1 cellular context compared by ENCODE assay signal in the genomic region with DNA sequence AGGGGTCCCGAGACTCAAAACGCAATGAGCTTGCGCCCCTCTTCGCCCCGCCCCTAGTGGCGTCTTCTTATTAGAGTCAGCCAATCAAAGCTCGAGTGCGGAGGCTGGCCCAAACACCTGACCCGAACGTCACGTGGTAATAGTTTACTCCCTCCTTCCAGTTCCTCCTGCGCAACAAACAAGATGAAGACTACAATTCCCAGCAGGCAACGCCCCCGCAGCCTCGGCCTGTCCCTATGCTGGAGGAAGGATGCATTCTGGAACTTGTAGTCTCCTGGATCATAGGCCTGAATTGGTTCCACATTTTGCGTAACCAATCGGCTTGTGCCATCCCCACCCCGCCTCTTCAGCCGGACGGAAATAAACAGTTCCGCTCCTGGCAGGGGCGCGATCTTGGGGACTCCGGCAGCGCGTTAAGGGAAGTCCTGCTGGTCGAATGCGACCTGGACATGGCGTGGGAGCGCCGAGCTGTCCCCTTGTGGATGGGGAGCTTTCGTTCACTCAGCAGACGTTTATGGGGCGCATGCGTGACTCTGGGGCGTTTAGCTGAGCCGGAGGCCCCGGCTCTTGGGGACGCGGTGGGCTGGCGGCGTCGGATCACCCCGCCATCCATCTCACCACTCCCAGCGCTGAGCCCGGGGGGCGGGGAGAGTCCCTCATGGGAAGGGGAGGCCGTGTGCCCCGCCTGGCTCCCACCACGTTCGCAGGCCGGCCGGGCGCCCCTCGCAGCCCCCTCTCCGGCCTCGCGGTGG.
TF ChIP-seq lines count a peak whose summit lies in the region.

A gene (minus strand): TSS at position 26 of the 752 bp plus-strand sequence. CDS start 38 bp downstream, outside the sequence.

TF ChIP-seq in K562, 482 proteins besides CTCF, POLR2A, EP300 and RAD21 (continued from another document and continues in another):
- TF ChIP-seq, protein P1, sequence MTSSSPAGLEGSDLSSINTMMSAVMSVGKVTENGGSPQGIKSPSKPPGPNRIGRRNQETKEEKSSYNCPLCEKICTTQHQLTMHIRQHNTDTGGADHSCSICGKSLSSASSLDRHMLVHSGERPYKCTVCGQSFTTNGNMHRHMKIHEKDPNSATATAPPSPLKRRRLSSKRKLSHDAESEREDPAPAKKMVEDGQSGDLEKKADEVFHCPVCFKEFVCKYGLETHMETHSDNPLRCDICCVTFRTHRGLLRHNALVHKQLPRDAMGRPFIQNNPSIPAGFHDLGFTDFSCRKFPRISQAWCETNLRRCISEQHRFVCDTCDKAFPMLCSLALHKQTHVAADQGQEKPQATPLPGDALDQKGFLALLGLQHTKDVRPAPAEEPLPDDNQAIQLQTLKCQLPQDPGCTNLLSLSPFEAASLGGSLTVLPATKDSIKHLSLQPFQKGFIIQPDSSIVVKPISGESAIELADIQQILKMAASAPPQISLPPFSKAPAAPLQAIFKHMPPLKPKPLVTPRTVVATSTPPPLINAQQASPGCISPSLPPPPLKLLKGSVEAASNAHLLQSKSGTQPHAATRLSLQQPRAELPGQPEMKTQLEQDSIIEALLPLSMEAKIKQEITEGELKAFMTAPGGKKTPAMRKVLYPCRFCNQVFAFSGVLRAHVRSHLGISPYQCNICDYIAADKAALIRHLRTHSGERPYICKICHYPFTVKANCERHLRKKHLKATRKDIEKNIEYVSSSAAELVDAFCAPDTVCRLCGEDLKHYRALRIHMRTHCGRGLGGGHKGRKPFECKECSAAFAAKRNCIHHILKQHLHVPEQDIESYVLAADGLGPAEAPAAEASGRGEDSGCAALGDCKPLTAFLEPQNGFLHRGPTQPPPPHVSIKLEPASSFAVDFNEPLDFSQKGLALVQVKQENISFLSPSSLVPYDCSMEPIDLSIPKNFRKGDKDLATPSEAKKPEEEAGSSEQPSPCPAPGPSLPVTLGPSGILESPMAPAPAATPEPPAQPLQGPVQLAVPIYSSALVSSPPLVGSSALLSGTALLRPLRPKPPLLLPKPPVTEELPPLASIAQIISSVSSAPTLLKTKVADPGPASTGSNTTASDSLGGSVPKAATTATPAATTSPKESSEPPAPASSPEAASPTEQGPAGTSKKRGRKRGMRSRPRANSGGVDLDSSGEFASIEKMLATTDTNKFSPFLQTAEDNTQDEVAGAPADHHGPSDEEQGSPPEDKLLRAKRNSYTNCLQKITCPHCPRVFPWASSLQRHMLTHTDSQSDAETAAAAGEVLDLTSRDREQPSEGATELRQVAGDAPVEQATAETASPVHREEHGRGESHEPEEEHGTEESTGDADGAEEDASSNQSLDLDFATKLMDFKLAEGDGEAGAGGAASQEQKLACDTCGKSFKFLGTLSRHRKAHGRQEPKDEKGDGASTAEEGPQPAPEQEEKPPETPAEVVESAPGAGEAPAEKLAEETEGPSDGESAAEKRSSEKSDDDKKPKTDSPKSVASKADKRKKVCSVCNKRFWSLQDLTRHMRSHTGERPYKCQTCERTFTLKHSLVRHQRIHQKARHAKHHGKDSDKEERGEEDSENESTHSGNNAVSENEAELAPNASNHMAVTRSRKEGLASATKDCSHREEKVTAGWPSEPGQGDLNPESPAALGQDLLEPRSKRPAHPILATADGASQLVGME (CRISPR knock-in tag; IDR thresholded peaks at IDR 0.05), result peak; percentile 85; the same call in 1 of the 2 replicates
- TF ChIP-seq, protein P2, sequence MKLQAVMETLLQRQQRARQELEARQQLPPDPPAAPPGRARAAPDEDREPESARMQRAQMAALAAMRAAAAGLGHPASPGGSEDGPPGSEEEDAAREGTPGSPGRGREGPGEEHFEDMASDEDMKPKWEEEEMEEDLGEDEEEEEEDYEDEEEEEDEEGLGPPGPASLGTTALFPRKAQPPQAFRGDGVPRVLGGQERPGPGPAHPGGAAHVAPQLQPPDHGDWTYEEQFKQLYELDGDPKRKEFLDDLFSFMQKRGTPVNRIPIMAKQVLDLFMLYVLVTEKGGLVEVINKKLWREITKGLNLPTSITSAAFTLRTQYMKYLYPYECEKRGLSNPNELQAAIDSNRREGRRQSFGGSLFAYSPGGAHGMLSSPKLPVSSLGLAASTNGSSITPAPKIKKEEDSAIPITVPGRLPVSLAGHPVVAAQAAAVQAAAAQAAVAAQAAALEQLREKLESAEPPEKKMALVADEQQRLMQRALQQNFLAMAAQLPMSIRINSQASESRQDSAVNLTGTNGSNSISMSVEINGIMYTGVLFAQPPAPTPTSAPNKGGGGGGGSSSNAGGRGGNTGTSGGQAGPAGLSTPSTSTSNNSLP (IDR thresholded peaks at IDR 0.05; ENCODE audit: borderline replicate concordance, low read depth, low read length), result no peak
- TF ChIP-seq ZNF586 (CRISPR knock-in tag; conservative IDR thresholded peaks at IDR 0.05), result no peak
- TF ChIP-seq RNF2 (IDR thresholded peaks at IDR 0.05), result 0 out of 2 replicates have a peak, but pooled peaks have one; percentile 23
- no peak for TF ChIP-seq NCOA2 (IDR thresholded peaks at IDR 0.05; ENCODE audit: partially characterized antibody in 2 of 2)
- TF ChIP-seq ZNF644 (tag; IDR thresholded peaks at IDR 0.05; ENCODE audit: low read depth), result peak; percentile 93; the same call in 1 of the 2 replicates
- no peak for TF ChIP-seq ZNF184 (CRISPR knock-in tag; IDR thresholded peaks at IDR 0.05)
- TF ChIP-seq, protein P3, sequence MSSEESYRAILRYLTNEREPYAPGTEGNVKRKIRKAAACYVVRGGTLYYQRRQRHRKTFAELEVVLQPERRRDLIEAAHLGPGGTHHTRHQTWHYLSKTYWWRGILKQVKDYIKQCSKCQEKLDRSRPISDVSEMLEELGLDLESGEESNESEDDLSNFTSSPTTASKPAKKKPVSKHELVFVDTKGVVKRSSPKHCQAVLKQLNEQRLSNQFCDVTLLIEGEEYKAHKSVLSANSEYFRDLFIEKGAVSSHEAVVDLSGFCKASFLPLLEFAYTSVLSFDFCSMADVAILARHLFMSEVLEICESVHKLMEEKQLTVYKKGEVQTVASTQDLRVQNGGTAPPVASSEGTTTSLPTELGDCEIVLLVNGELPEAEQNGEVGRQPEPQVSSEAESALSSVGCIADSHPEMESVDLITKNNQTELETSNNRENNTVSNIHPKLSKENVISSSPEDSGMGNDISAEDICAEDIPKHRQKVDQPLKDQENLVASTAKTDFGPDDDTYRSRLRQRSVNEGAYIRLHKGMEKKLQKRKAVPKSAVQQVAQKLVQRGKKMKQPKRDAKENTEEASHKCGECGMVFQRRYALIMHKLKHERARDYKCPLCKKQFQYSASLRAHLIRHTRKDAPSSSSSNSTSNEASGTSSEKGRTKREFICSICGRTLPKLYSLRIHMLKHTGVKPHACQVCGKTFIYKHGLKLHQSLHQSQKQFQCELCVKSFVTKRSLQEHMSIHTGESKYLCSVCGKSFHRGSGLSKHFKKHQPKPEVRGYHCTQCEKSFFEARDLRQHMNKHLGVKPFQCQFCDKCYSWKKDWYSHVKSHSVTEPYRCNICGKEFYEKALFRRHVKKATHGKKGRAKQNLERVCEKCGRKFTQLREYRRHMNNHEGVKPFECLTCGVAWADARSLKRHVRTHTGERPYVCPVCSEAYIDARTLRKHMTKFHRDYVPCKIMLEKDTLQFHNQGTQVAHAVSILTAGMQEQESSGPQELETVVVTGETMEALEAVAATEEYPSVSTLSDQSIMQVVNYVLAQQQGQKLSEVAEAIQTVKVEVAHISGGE (CRISPR knock-in tag; IDR thresholded peaks at IDR 0.05), result peak in 1 of 3 experiments; percentile 93; a peak in 2 of 6 replicates
- TF ChIP-seq RHOXF2B (CRISPR knock-in tag; conservative IDR thresholded peaks at IDR 0.05), result 0 out of 2 replicates have a peak, but pooled peaks have one; percentile 55
- TF ChIP-seq, protein P4, sequence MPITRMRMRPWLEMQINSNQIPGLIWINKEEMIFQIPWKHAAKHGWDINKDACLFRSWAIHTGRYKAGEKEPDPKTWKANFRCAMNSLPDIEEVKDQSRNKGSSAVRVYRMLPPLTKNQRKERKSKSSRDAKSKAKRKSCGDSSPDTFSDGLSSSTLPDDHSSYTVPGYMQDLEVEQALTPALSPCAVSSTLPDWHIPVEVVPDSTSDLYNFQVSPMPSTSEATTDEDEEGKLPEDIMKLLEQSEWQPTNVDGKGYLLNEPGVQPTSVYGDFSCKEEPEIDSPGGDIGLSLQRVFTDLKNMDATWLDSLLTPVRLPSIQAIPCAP (CRISPR knock-in tag; IDR thresholded peaks at IDR 0.05; ENCODE audit: borderline replicate concordance), result no peak
- no peak for TF ChIP-seq ZNF253 (CRISPR knock-in tag; conservative IDR thresholded peaks at IDR 0.05)
- peak; percentile 93; the same call in 1 of the 2 replicates for TF ChIP-seq ZNF197 (CRISPR knock-in tag; IDR thresholded peaks at IDR 0.05; ENCODE audit: low read depth)
- TF ChIP-seq SOX6 (IDR thresholded peaks at IDR 0.05), result peak; percentile 32; the same call in 1 of the 2 replicates
- TF ChIP-seq, protein P5, sequence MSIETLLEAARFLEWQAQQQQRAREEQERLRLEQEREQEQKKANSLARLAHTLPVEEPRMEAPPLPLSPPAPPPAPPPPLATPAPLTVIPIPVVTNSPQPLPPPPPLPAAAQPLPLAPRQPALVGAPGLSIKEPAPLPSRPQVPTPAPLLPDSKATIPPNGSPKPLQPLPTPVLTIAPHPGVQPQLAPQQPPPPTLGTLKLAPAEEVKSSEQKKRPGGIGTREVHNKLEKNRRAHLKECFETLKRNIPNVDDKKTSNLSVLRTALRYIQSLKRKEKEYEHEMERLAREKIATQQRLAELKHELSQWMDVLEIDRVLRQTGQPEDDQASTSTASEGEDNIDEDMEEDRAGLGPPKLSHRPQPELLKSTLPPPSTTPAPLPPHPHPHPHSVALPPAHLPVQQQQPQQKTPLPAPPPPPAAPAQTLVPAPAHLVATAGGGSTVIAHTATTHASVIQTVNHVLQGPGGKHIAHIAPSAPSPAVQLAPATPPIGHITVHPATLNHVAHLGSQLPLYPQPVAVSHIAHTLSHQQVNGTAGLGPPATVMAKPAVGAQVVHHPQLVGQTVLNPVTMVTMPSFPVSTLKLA (conservative IDR thresholded peaks at IDR 0.05), result peak; percentile 93 to 94
- TF ChIP-seq NFE2L1 (tag; IDR thresholded peaks at IDR 0.05; ENCODE audit: borderline replicate concordance, low read depth), result no peak
- no peak for TF ChIP-seq SRF (CRISPR knock-in tag; IDR thresholded peaks at IDR 0.05)
- TF ChIP-seq MXI1 (IDR thresholded peaks at IDR 0.05; ENCODE audit: low read depth, low read length), result no peak; the same call in 1 of the 2 replicates
- peak; percentile 91 for TF ChIP-seq POLR2AphosphoS5 (IDR thresholded peaks at IDR 0.05; ENCODE audit: control insufficient read depth, insufficient read depth, low read depth, low read length)
- no peak for TF ChIP-seq SLC30A9 (CRISPR knock-in tag; IDR thresholded peaks at IDR 0.05)
- peak; percentile 88 for TF ChIP-seq ZFX (CRISPR knock-in tag; IDR thresholded peaks at IDR 0.05)
- TF ChIP-seq HNRNPK (IDR thresholded peaks at IDR 0.05; ENCODE audit: low read depth, low read length, poor library complexity, severe bottlenecking), result no peak
- TF ChIP-seq, protein P6, sequence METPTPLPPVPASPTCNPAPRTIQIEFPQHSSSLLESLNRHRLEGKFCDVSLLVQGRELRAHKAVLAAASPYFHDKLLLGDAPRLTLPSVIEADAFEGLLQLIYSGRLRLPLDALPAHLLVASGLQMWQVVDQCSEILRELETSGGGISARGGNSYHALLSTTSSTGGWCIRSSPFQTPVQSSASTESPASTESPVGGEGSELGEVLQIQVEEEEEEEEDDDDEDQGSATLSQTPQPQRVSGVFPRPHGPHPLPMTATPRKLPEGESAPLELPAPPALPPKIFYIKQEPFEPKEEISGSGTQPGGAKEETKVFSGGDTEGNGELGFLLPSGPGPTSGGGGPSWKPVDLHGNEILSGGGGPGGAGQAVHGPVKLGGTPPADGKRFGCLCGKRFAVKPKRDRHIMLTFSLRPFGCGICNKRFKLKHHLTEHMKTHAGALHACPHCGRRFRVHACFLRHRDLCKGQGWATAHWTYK (CRISPR knock-in tag; IDR thresholded peaks at IDR 0.05), result peak; percentile 85
- TF ChIP-seq PHF20 (IDR thresholded peaks at IDR 0.05; ENCODE audit: partially characterized antibody), result peak; percentile 67
- no peak for TF ChIP-seq ZNF408 (CRISPR knock-in tag; IDR thresholded peaks at IDR 0.05; ENCODE audit: low read depth)
- TF ChIP-seq ZNF444 (CRISPR knock-in tag; IDR thresholded peaks at IDR 0.05), result no peak
- peak; percentile 26; the same call in 1 of the 2 replicates for TF ChIP-seq BHLHE40 (IDR thresholded peaks at IDR 0.05; ENCODE audit: low read length)
- TF ChIP-seq SIX5 (IDR thresholded peaks at IDR 0.05; ENCODE audit: borderline replicate concordance in 1 of 2, insufficient read depth in 1 of 2, low read depth in 1 of 2, low read length in 2 of 2), result peak; percentile 96 to 97
- no peak for TF ChIP-seq ZBTB8A (IDR thresholded peaks at IDR 0.05; ENCODE audit: partially characterized antibody)
- TF ChIP-seq NCOR1 (IDR thresholded peaks at IDR 0.05), result no peak; the same call in 1 of the 2 replicates
- TF ChIP-seq, protein P7, sequence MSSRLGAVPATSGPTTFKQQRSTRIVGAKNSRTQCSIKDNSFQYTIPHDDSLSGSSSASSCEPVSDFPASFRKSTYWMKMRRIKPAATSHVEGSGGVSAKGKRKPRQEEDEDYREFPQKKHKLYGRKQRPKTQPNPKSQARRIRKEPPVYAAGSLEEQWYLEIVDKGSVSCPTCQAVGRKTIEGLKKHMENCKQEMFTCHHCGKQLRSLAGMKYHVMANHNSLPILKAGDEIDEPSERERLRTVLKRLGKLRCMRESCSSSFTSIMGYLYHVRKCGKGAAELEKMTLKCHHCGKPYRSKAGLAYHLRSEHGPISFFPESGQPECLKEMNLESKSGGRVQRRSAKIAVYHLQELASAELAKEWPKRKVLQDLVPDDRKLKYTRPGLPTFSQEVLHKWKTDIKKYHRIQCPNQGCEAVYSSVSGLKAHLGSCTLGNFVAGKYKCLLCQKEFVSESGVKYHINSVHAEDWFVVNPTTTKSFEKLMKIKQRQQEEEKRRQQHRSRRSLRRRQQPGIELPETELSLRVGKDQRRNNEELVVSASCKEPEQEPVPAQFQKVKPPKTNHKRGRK (tag; IDR thresholded peaks at IDR 0.05), result no peak
- TF ChIP-seq CHD2 (IDR thresholded peaks at IDR 0.05; ENCODE audit: low read depth, low read length), result peak; percentile 47; the same call in 1 of the 2 replicates
- TF ChIP-seq TAF7 (tag; IDR thresholded peaks at IDR 0.05), result peak; percentile 60; the same call in 1 of the 2 replicates
- TF ChIP-seq SMAD1 (IDR thresholded peaks at IDR 0.05; ENCODE audit: low read depth, low read length, partially characterized antibody), result peak; percentile 86
- TF ChIP-seq BACH1 (tag; IDR thresholded peaks at IDR 0.05), result peak; percentile 84; the same call in 1 of the 2 replicates
- peak in 1 of 2 experiments; percentile 71; a peak in 2 of 4 replicates for TF ChIP-seq FOXA3 (CRISPR knock-in tag; conservative IDR thresholded peaks at IDR 0.05 in 1 of 2, IDR thresholded peaks at IDR 0.05 in 1 of 2)
- no peak for TF ChIP-seq ILK (tag; IDR thresholded peaks at IDR 0.05; ENCODE audit: borderline replicate concordance, low read depth)
- TF ChIP-seq MTA1 (IDR thresholded peaks at IDR 0.05; ENCODE audit: borderline replicate concordance), result peak; percentile 34; the same call in 1 of the 2 replicates
- TF ChIP-seq, protein P8, sequence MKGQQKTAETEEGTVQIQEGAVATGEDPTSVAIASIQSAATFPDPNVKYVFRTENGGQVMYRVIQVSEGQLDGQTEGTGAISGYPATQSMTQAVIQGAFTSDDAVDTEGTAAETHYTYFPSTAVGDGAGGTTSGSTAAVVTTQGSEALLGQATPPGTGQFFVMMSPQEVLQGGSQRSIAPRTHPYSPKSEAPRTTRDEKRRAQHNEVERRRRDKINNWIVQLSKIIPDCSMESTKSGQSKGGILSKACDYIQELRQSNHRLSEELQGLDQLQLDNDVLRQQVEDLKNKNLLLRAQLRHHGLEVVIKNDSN (CRISPR knock-in tag; IDR thresholded peaks at IDR 0.05), result peak; percentile 98
- no peak for TF ChIP-seq CBFA2T3 (IDR thresholded peaks at IDR 0.05)
